ENCODE assay signal across 8 cellular contexts in the genomic region with DNA sequence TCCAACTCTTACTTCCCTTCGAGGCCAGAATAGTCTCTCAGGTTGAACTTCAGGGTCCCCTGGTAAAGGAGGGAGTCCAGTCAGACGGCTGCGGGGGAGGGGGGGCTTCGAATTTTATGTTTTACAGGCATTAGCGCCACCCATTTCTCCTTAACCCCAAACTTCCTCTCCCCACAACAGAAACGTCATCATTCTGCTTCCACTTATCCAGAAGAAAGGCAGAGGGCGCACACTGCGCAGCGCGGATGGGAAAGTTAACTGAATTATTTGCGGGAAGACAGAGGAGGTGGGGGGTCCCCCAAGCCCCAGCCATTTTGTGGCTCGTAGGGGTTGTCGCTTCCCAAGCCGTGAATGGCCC. TPM values are rescaled to one million over a fixed set of nuclear protein-coding genes. Genes with fewer than 3 reads are reported as not detected.
DNase-seq lines count a peak whose midpoint lies in the region; TF ChIP-seq lines count a peak whose summit lies in the region.

No MANE protein-coding gene starts in this region.

- H3K23ac ChIP-seq in mesenchymal stem cell (ENCODE audit: low read length in 2 of 2): no peak overlapping the region

- peaks cover 4% of the 10 kb centered on the region; the same call in 1 of the 2 replicates for H3K79me2 ChIP-seq in SU-DHL-6 (ENCODE audit: insufficient read depth, low read length)

- H3K4me2 ChIP-seq in SU-DHL-6 (ENCODE audit: low read depth, low read length, poor library complexity, severe bottlenecking) (peak overlapping the region; percentile 69), mesenchymal stem cell (ENCODE audit: low read length, poor library complexity, severe bottlenecking) (peak overlapping the region; percentile 66)

- peak overlapping the region; percentile 74 for H2BK5ac ChIP-seq in mesenchymal stem cell (ENCODE audit: low read depth, low read length, poor library complexity, severe bottlenecking)

- WGBS in mesenchymal stem cell: 8% methylated on average over 10 of the region's 14 CpGs

- H2BK120ac ChIP-seq in mesenchymal stem cell (ENCODE audit: low read depth, low read length): peak overlapping the region; percentile 89

- DNase-seq in G401 (ENCODE audit: low spot score): peak; percentile 73
- DNase-seq in HAP-1 (ENCODE audit: low spot score in 2 of 2): peak in 1 of 2 experiments; percentile 16
- DNase-seq in NCI-H1417 treated with DMSO at 0.1 percent for 48 hours (lab: John Stamatoyannopoulos, UW): peak; percentile 59
- peak; percentile 91 for DNase-seq in mesenchymal stem cell
- no peak for DNase-seq in stimulated activated naive CD4-positive, alpha-beta T cell treated with Interleukin-2 at 50 U/mL for 16 hours (lab: John Stamatoyannopoulos, UW)

- H3K4me3 ChIP-seq in HAP-1 (peak overlapping the region; percentile 70), SU-DHL-6 (ENCODE audit: insufficient read depth, low read length, poor library complexity, severe bottlenecking) (peak overlapping the region; percentile 78), endocrine pancreas (ENCODE audit: control insufficient read depth, insufficient read depth, low read length) (peak overlapping the region; percentile 59), mesenchymal stem cell (ENCODE audit: insufficient read depth in 1 of 2, low read depth in 1 of 2, low read length in 2 of 2) (peak overlapping the region; percentile 58 to 99)

- H4K8ac ChIP-seq in mesenchymal stem cell (ENCODE audit: low read length): peak overlapping the region; percentile 97

- peak overlapping the region; percentile 80 for H3K9ac ChIP-seq in SU-DHL-6 (ENCODE audit: low read length)
- peak overlapping the region; percentile 80 for H3K9ac ChIP-seq in endocrine pancreas (ENCODE audit: control insufficient read depth, insufficient read depth, low read length)
- H3K9ac ChIP-seq in mesenchymal stem cell (ENCODE audit: low read length): peak overlapping the region; percentile 98

- H3K9me3 ChIP-seq in HAP-1 (no peaks in the 10 kb centered on the region; the same call in 1 of the 2 replicates), SU-DHL-6 (ENCODE audit: insufficient read depth, low read length) (no peaks in the 10 kb centered on the region), endocrine pancreas (ENCODE audit: control insufficient read depth, low read length) (no peaks in the 10 kb centered on the region), mesenchymal stem cell (ENCODE audit: control insufficient read depth, low read length) (no peaks in the 10 kb centered on the region)

- H3K36me3 ChIP-seq in HAP-1 (replicated peaks): no peaks in the 10 kb centered on the region
- H3K36me3 ChIP-seq in SU-DHL-6 (ENCODE audit: low read length): peaks cover 3% of the 10 kb centered on the region; the same call in 1 of the 2 replicates
- H3K36me3 ChIP-seq in endocrine pancreas (ENCODE audit: control insufficient read depth, insufficient read depth, low read length): no peaks in the 10 kb centered on the region
- H3K36me3 ChIP-seq in mesenchymal stem cell (ENCODE audit: control insufficient read depth in 1 of 2, insufficient read depth in 2 of 2, low read depth in 1 of 2, low read length in 2 of 2): peaks cover 0 to 26% of the 10 kb centered on the region in 2 experiments

- peaks cover 18% of the 10 kb centered on the region for H3F3A ChIP-seq in SU-DHL-6 (ENCODE audit: insufficient read depth)

- H3K18ac ChIP-seq in mesenchymal stem cell (ENCODE audit: low read depth in 1 of 2, low read length in 2 of 2): peak overlapping the region; percentile 71 to 77

- 0 out of 2 replicates have a peak, but pooled peaks cover 2% of the 10 kb centered on the region for H4K20me1 ChIP-seq in SU-DHL-6 (ENCODE audit: low read depth, low read length)

- no peak overlapping the region for H2BK12ac ChIP-seq in mesenchymal stem cell (ENCODE audit: low read length in 2 of 2)

- H2AFZ ChIP-seq in SU-DHL-6 (ENCODE audit: low read depth, low read length, severe bottlenecking) (peak overlapping the region; percentile 92), mesenchymal stem cell (ENCODE audit: low read depth, low read length) (no peak overlapping the region)

- H3K14ac ChIP-seq in mesenchymal stem cell (ENCODE audit: low read length in 2 of 2): no peak overlapping the region

- H3K4ac ChIP-seq in mesenchymal stem cell (ENCODE audit: low read depth in 1 of 2, low read length in 2 of 2): peak overlapping the region in 1 of 2 experiments; percentile 54

- in situ Hi-C loops in G401 (cut with HindIII; ENCODE audit: low sequenced_read_pairs): no loop called here
- in situ Hi-C loops in HAP-1 (cut with MboI; ENCODE audit: low sequenced_read_pairs): no loop called here

- H2AK5ac ChIP-seq in mesenchymal stem cell (ENCODE audit: low read length, severe bottlenecking): no peak overlapping the region

- H3K27ac ChIP-seq in SU-DHL-6 (ENCODE audit: low read depth, low read length) (peak overlapping the region; percentile 60), mesenchymal stem cell (ENCODE audit: low read length, poor library complexity, severe bottlenecking) (peak overlapping the region; percentile 93), temporal lobe (ENCODE audit: low read depth, low read length) (peak overlapping the region; percentile 97)

- no peaks in the 10 kb centered on the region for H3K9me2 ChIP-seq in SU-DHL-6 (replicated peaks; ENCODE audit: insufficient read depth, low read length)

- H4K91ac ChIP-seq in mesenchymal stem cell (ENCODE audit: low read length): peak overlapping the region; percentile 85

- H2BK15ac ChIP-seq in mesenchymal stem cell (ENCODE audit: low read depth, poor library complexity, severe bottlenecking): peak overlapping the region; percentile 77

- H3K79me1 ChIP-seq in mesenchymal stem cell (replicated peaks; ENCODE audit: low read length, poor library complexity, severe bottlenecking): no peaks in the 10 kb centered on the region

- peaks cover 26% of the 10 kb centered on the region for H3K4me1 ChIP-seq in HAP-1
- H3K4me1 ChIP-seq in endocrine pancreas (ENCODE audit: control insufficient read depth, insufficient read depth, low read length): peaks cover 30% of the 10 kb centered on the region
- H3K4me1 ChIP-seq in mesenchymal stem cell (ENCODE audit: control insufficient read depth, insufficient read depth, low read depth, low read length): peaks cover 5% of the 10 kb centered on the region

- no peak for TF ChIP-seq CTCF in SU-DHL-6 (IDR thresholded peaks at IDR 0.05; ENCODE audit: insufficient read depth, low read length, poor library complexity, severe bottlenecking)

- no peaks in the 10 kb centered on the region for H3K27me3 ChIP-seq in HAP-1 (ENCODE audit: low read depth)
- no peaks in the 10 kb centered on the region for H3K27me3 ChIP-seq in SU-DHL-6 (ENCODE audit: low read length)
- no peaks in the 10 kb centered on the region for H3K27me3 ChIP-seq in endocrine pancreas (ENCODE audit: control insufficient read depth, insufficient read depth, low read length)
- H3K27me3 ChIP-seq in mesenchymal stem cell (ENCODE audit: control insufficient read depth in 1 of 2, insufficient read depth in 1 of 2, low read length in 2 of 2): no peaks in the 10 kb centered on the region

RNA-seq across cellular contexts. Expression of a gene that starts 0.5 kb away (rescaled TPM):
- 84.4 and 112 TPM in 2 replicates for total RNA-seq in G401 (2014; rRNA removed; shearing (Covaris generic))
- polyA plus RNA-seq in mesenchymal stem cell (2013, experiment 1 of 2): 52.5 TPM
- polyA plus RNA-seq in mesenchymal stem cell (2013, experiment 2 of 2): 50.4 TPM
- 218 TPM for total RNA-seq in temporal lobe

RNA-seq across cellular contexts. Expression of a gene that starts 30.1 kb away (rescaled TPM):
- total RNA-seq in G401 (2014; rRNA removed; shearing (Covaris generic)): not detected in 2 replicates
- polyA plus RNA-seq in mesenchymal stem cell (2013, experiment 1 of 2): not detected
- not detected for polyA plus RNA-seq in mesenchymal stem cell (2013, experiment 2 of 2)
- 10.1 TPM for total RNA-seq in temporal lobe

Comparison
In these comparisons a context has a peak if more than half of its experiments do, and no peak if none do; other contexts are left out.
1. RNA of a gene that starts 30.1 kb away (total RNA-seq): 10.1 TPM in temporal lobe (single experiment); not detected in G401; every median in the first group is over 10 times any median in the second.
2. Peak in every context shown above with its lines, with median percentiles within 50 percentile points of each other: H3K4me3 ChIP-seq, H3K27ac ChIP-seq and H3K9ac ChIP-seq.